In the genomic region with DNA sequence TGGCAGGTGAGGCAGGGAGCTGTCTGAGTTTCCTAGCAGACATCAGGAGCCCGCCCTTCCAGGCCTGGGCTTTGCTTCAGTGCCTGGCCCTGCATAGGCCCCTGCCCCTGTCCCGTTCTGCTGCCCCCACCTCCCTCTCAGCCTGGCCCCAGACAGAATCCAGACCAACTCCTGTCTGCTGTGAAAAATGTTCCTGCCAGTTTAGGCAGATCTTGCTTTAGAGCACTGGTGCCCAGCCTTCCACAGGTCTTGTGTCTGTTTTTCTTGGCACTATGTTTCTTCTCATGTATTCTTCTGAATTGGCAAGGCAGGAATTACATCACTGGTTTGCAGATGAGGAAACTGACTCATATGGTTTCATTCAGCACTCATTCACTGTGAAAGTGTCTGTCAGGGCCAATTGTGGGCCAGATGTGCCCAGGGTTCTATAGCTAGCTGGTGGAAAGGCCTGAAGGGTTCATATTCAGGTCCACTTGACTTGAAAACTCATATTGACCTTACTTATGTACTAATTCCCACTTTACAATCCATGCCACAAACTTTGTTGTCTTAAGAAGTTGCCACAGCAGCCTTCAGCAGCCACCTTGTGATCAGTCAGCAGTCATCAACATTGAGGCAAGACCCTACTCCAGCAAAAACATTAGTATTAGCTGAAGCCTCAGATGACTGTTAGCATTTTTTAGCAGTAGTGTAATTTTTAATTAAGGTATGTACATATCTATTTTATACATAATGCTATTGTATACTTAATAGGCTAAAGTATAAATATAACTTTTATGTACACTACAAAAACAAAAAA, we compare ENCODE assay signal across 10 cellular contexts. TPM values are rescaled to one million over a fixed set of nuclear protein-coding genes. Genes with fewer than 3 reads are reported as not detected.
DNase-seq lines count a peak whose midpoint lies in the region; ATAC-seq, FAIRE-seq and TF ChIP-seq lines count a peak whose summit lies in the region.
"Had no signal": no experiment of that assay in that cellular context is flagged by ENCODE, and none has a peak within 500 bp of the region (broad histone marks: within the 10 kb centered on the region; RNA-seq: fewer than 3 reads in every experiment).

No MANE protein-coding gene starts in this region.

- peak; percentile 63 for DNase-seq in A172 (ENCODE audit: low spot score)
- no peak for DNase-seq in H54 (ENCODE audit: insufficient read length, low spot score)
- DNase-seq in activated T-cell treated with anti-CD3 and anti-CD28 coated beads, Interleukin-2, amount 50 U/mL, for 48 hours: peak; percentile 32 to 44
- peak; percentile 79 to 87 for DNase-seq in foreskin fibroblast
- DNase-seq in activated gamma-delta T cell (lab: John Stamatoyannopoulos, UW): no peak
- no peak for DNase-seq in HuH-7.5 (ENCODE audit: low spot score)
- DNase-seq in T-helper 9 cell: no peak
- DNase-seq: KBM-7, SHP77 had no signal

- FAIRE-seq in H54 (lab: Jason Lieb, UNC): peak; percentile 57

- no peak for TF ChIP-seq POLR2A in H54 (IDR thresholded peaks at IDR 0.05; ENCODE audit: low read depth, low read length)

- no peak for TF ChIP-seq CTCF in foreskin fibroblast (IDR thresholded peaks at IDR 0.05; ENCODE audit: low read depth, low read length)

- no peak overlapping the region for H3K4me3 ChIP-seq in foreskin fibroblast (ENCODE audit: low read depth in 1 of 2, low read length in 2 of 2)

- ATAC-seq in HG03039 (IDR thresholded peaks at IDR 0.05; ENCODE audit: unreplicated experiment): no peak

RNA-seq across cellular contexts. Expression of gene HLA-F, which starts 40.5 kb away (rescaled TPM):
- 8.2 and 13.3 TPM in 2 replicates for total RNA-seq in A172 (2014; rRNA removed; shearing (Covaris generic))

Comparison
In these comparisons a context has a peak if more than half of its experiments do, and no peak if none do; other contexts are left out.
1. DNase-seq: peak in A172 (single experiment), activated T-cell treated with anti-CD3 and anti-CD28 coated beads, Interleukin-2, amount 50 U/mL, for 48 hours (2 of 2) and foreskin fibroblast (2 of 2); none in H54 (single experiment), activated gamma-delta T cell (single experiment), HuH-7.5 (single experiment) and T-helper 9 cell (single experiment).